In the genomic region with DNA sequence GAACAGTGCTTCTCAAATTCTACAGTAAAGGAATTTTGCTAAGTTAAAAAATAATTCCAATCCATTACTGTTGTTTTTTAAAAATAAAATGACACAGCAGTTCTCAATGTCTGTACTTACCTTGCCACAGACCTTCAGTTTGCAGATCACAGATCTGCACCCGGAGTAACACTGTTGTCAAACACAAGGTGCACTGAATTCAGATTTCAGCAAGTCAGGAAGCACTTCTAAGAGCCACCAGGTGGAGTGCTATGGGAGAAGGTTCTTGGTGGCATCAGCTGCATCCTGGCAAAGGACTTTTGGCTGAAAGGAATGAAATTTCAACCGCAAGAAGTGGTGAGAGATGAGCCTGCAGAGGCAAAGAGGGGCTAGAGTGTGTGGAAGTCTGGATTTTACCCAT, we compare ENCODE assay signal across 13 cellular contexts. TPM values are rescaled to one million over a fixed set of nuclear protein-coding genes. Genes with fewer than 3 reads are reported as not detected.
DNase-seq lines count a peak whose midpoint lies in the region; FAIRE-seq and TF ChIP-seq lines count a peak whose summit lies in the region.
"Had no signal": no experiment of that assay in that cellular context is flagged by ENCODE, and none has a peak within 500 bp of the region (broad histone marks: within the 10 kb centered on the region; RNA-seq: fewer than 3 reads in every experiment).

No MANE protein-coding gene starts in this region.

- H2AFZ ChIP-seq in KMS-11 (ENCODE audit: low read depth) (no peak overlapping the region), astrocyte (ENCODE audit: low read depth, low read length) (no peak overlapping the region), neural cell (ENCODE audit: low read depth, low read length) (no peak overlapping the region)

- TF ChIP-seq EP300 in neural cell (conservative IDR thresholded peaks at IDR 0.05; ENCODE audit: poor library complexity, severe bottlenecking), result no peak

- peak; percentile 36; the same call in 1 of the 2 replicates for TF ChIP-seq CTCF in KMS-11 (conservative IDR thresholded peaks at IDR 0.05; ENCODE audit: low read depth, low read length)
- peak; percentile 13 for TF ChIP-seq CTCF in astrocyte (IDR thresholded peaks at IDR 0.05; ENCODE audit: insufficient read depth, low read depth, low read length)
- peak; percentile 14 for TF ChIP-seq CTCF in neural cell (IDR thresholded peaks at IDR 0.05; ENCODE audit: poor library complexity, severe bottlenecking)

- no peaks in the 10 kb centered on the region for H3K9me2 ChIP-seq in neural cell (ENCODE audit: insufficient read depth, low read length)

- peaks cover 9% of the 10 kb centered on the region for H3K36me3 Mint-ChIP-seq in astrocyte (ENCODE audit: low read depth, unreplicated experiment)

- H3K27me3 ChIP-seq in KMS-11 (ENCODE audit: insufficient read depth, low read depth), result no peaks in the 10 kb centered on the region
- no peaks in the 10 kb centered on the region for H3K27me3 ChIP-seq in astrocyte (ENCODE audit: insufficient read depth, low read length)
- no peaks in the 10 kb centered on the region for H3K27me3 ChIP-seq in neural cell (ENCODE audit: insufficient read depth, low read depth, low read length)

- H3K27me3 Mint-ChIP-seq in astrocyte (ENCODE audit: low read depth, unreplicated experiment), result no peaks in the 10 kb centered on the region
- H3K27me3 Mint-ChIP-seq: IgD-negative memory B cell had no signal

- H3K4me1 Mint-ChIP-seq in astrocyte (ENCODE audit: low read depth, unreplicated experiment), result peaks cover 7% of the 10 kb centered on the region
- H3K4me1 Mint-ChIP-seq: nephron had no signal

- no peaks in the 10 kb centered on the region for H3K79me2 ChIP-seq in KMS-11 (ENCODE audit: insufficient read depth, low read depth)
- no peaks in the 10 kb centered on the region for H3K79me2 ChIP-seq in astrocyte (ENCODE audit: insufficient read depth, low read length)
- no peaks in the 10 kb centered on the region for H3K79me2 ChIP-seq in neural cell (replicated peaks; ENCODE audit: insufficient read depth, low read length)

- no peak overlapping the region for H3K27ac Mint-ChIP-seq in astrocyte (ENCODE audit: unreplicated experiment)
- H3K27ac Mint-ChIP-seq: nephron had no signal

- DNase-seq in NCI-H748 (lab: John Stamatoyannopoulos, UW; ENCODE audit: unreplicated experiment) (peak; percentile 13), NCI-H748 treated with DMSO at 0.1 percent for 48 hours (lab: John Stamatoyannopoulos, UW) (no peak), astrocyte (ENCODE audit: low read depth) (no peak), NCI-H1930 (lab: John Stamatoyannopoulos, UW) (no peak), urothelium cell line (ENCODE audit: low spot score) (no peak), GOT3 (lab: John Stamatoyannopoulos, UW) (no peak)
- DNase-seq: activated CD4-positive, alpha-beta T cell treated with anti-CD3 and anti-CD28 coated beads, Interleukin-2, amount 50 U/mL, for 48 hours; caudate nucleus; hypothalamus had no signal

- H3K36me3 ChIP-seq in KMS-11 (ENCODE audit: insufficient read depth) (no peaks in the 10 kb centered on the region), astrocyte (ENCODE audit: insufficient read depth, low read length) (no peaks in the 10 kb centered on the region), neural cell (ENCODE audit: insufficient read depth, low read length) (peaks cover 7% of the 10 kb centered on the region)

- H4K20me1 ChIP-seq in KMS-11 (ENCODE audit: insufficient read depth) (no peaks in the 10 kb centered on the region), astrocyte (ENCODE audit: insufficient read depth, low read length) (no peaks in the 10 kb centered on the region), neural cell (ENCODE audit: insufficient read depth) (no peaks in the 10 kb centered on the region)

- H3K4me2 ChIP-seq in KMS-11 (no peak overlapping the region), astrocyte (ENCODE audit: low read length) (no peak overlapping the region), neural cell (ENCODE audit: low read length) (no peak overlapping the region)

- H3K9me3 Mint-ChIP-seq in astrocyte (ENCODE audit: unreplicated experiment), result no peaks in the 10 kb centered on the region
- H3K9me3 Mint-ChIP-seq: nephron had no signal

- H3K9ac ChIP-seq in KMS-11 (no peak overlapping the region), astrocyte (ENCODE audit: low read length) (no peak overlapping the region), neural cell (ENCODE audit: low read length) (no peak overlapping the region)

- FAIRE-seq in astrocyte (lab: Jason Lieb, UNC), result no peak
- no peak for FAIRE-seq in urothelium cell line (lab: Jason Lieb, UNC)

- H3K4me1 ChIP-seq in KMS-11 (ENCODE audit: low read depth, poor library complexity, severe bottlenecking), result peaks cover 6% of the 10 kb centered on the region
- H3K4me1 ChIP-seq in astrocyte (ENCODE audit: insufficient read depth, low read length), result no peaks in the 10 kb centered on the region

- TF ChIP-seq RAD21 in neural cell (conservative IDR thresholded peaks at IDR 0.05), result no peak

- H3K27ac ChIP-seq in KMS-11 (no peak overlapping the region), astrocyte (ENCODE audit: low read depth, low read length) (no peak overlapping the region), neural cell (ENCODE audit: low read length) (no peak overlapping the region)

- no peaks in the 10 kb centered on the region for H3F3A ChIP-seq in neural cell (ENCODE audit: insufficient read depth, low read length, poor library complexity, severe bottlenecking)

- H3K9me3 ChIP-seq in astrocyte (ENCODE audit: insufficient read depth, low read depth, low read length), result no peaks in the 10 kb centered on the region
- no peaks in the 10 kb centered on the region for H3K9me3 ChIP-seq in neural cell (ENCODE audit: low read length)

- H3K4me3 Mint-ChIP-seq in astrocyte (ENCODE audit: unreplicated experiment), result no peak overlapping the region
- H3K4me3 Mint-ChIP-seq: IgD-negative memory B cell, nephron had no signal

- H3K4me3 ChIP-seq in KMS-11 (IDR thresholded peaks at IDR 0.05; ENCODE audit: insufficient read depth, low read depth, low read length), result no peak overlapping the region
- no peak overlapping the region for H3K4me3 ChIP-seq in astrocyte (ENCODE audit: insufficient read depth, low read depth, low read length)
- H3K4me3 ChIP-seq in neural cell (ENCODE audit: low read length), result no peak overlapping the region

TF ChIP-seq in neural cell, 6 proteins besides CTCF, POLR2A, EP300 and RAD21:
- TF ChIP-seq, protein P1, sequence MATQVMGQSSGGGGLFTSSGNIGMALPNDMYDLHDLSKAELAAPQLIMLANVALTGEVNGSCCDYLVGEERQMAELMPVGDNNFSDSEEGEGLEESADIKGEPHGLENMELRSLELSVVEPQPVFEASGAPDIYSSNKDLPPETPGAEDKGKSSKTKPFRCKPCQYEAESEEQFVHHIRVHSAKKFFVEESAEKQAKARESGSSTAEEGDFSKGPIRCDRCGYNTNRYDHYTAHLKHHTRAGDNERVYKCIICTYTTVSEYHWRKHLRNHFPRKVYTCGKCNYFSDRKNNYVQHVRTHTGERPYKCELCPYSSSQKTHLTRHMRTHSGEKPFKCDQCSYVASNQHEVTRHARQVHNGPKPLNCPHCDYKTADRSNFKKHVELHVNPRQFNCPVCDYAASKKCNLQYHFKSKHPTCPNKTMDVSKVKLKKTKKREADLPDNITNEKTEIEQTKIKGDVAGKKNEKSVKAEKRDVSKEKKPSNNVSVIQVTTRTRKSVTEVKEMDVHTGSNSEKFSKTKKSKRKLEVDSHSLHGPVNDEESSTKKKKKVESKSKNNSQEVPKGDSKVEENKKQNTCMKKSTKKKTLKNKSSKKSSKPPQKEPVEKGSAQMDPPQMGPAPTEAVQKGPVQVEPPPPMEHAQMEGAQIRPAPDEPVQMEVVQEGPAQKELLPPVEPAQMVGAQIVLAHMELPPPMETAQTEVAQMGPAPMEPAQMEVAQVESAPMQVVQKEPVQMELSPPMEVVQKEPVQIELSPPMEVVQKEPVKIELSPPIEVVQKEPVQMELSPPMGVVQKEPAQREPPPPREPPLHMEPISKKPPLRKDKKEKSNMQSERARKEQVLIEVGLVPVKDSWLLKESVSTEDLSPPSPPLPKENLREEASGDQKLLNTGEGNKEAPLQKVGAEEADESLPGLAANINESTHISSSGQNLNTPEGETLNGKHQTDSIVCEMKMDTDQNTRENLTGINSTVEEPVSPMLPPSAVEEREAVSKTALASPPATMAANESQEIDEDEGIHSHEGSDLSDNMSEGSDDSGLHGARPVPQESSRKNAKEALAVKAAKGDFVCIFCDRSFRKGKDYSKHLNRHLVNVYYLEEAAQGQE (IDR thresholded peaks at IDR 0.05; ENCODE audit: borderline replicate concordance), result no peak
- TF ChIP-seq SMC3 (conservative IDR thresholded peaks at IDR 0.05; ENCODE audit: poor library complexity), result no peak
TF ChIP-seq in neural cell: peak in this region for 0.

RNA-seq across cellular contexts. Expression of gene RSPH4A, which starts 17.4 kb away (rescaled TPM):
- 0.48 and 0.72 TPM in 2 replicates for total RNA-seq in astrocyte
- polyA plus RNA-seq in neural cell, result 10.2 and 11.0 TPM in 2 replicates
- polyA minus RNA-seq in neural cell, result 9.7 and 10.0 TPM in 2 replicates
- polyA plus RNA-seq: IgD-negative memory B cell had no signal

RNA-seq across cellular contexts. Expression of gene ZUP1, which starts 34.9 kb away (rescaled TPM):
- 16.2 TPM in 2 replicates for total RNA-seq in astrocyte
- polyA plus RNA-seq in neural cell, result 50.5 and 52.1 TPM in 2 replicates
- polyA minus RNA-seq in neural cell, result 57.9 and 58.7 TPM in 2 replicates

RNA-seq across cellular contexts. Expression of gene KPNA5, which starts 47.3 kb away (rescaled TPM):
- total RNA-seq in astrocyte, result 14.3 and 14.4 TPM in 2 replicates
- polyA plus RNA-seq in neural cell, result 45.0 and 48.5 TPM in 2 replicates
- polyA minus RNA-seq in neural cell, result 59.4 and 95.7 TPM in 2 replicates
